In the genomic region with DNA sequence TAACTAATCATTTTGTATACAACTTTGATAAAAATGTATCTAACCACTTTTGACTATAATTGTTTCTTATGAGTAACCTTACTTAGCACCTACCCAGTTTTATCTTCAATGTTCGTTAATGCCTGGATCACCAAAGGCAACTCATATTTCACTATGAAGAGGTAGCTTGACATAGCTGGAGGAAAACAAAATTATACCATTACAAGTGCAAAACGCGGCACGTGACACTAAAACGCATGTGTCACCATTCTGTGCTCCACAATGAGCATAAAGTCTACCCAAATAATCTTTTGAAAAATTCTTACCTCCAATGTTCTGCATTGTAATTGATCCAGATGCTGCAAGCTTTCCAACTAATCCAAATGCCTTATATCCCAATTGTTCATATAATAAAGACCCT, we compare ENCODE assay signal across 8 cellular contexts. TPM values are rescaled to one million over a fixed set of nuclear protein-coding genes. Genes with fewer than 3 reads are reported as not detected.
DNase-seq lines count a peak whose midpoint lies in the region; ATAC-seq and TF ChIP-seq lines count a peak whose summit lies in the region.
"Had no signal": no experiment of that assay in that cellular context is flagged by ENCODE, and none has a peak within 500 bp of the region (broad histone marks: within the 10 kb centered on the region; RNA-seq: fewer than 3 reads in every experiment).

No MANE protein-coding gene starts in this region.

- peaks cover 93% of the 10 kb centered on the region for H3K36me3 ChIP-seq in GM23338 (ENCODE audit: insufficient read depth)
- H3K36me3 ChIP-seq in stomach = peaks cover 85 to 94% (median 94%) of the 10 kb centered on the region in 4 donors

- H3K4me1 ChIP-seq in GM23338 (ENCODE audit: insufficient read depth) (peaks cover 23% of the 10 kb centered on the region), stomach (peaks cover 63 to 89% (median 80%) of the 10 kb centered on the region in 4 donors)

- TF ChIP-seq CTCF in GM23338 (conservative IDR thresholded peaks at IDR 0.05; ENCODE audit: low read depth in 2 of 2) (no peak), foreskin fibroblast (IDR thresholded peaks at IDR 0.05; ENCODE audit: low read depth, low read length) (no peak), stomach (IDR thresholded peaks at IDR 0.05) (no peak)

- ATAC-seq in GM23338 = no peak
- ATAC-seq in activated CD8-positive, alpha-beta T cell treated with anti-CD3 and anti-CD28 coated beads, Interleukin-2, amount 10 ng/mL, durations not matched to agents 7 days and 5 days = no peak

- POLR2A ChIA-PET in activated CD8-positive, alpha-beta T cell treated with anti-CD3 and anti-CD28 coated beads, Interleukin-2, amount 10 ng/mL, durations not matched to agents 7 days and 5 days (lab: Charles Lee) = interaction anchor here (0.5 to 0.9 kb wide), 2 partner anchors 9 to 954 kb away, joined by 4 to 5 read pairs; no protein-coding TSS in a partner anchor

- peaks cover 100% of the 10 kb centered on the region for H3K36me3 Mint-ChIP-seq in GM23338 (ENCODE audit: low read depth)
- peaks cover 92% of the 10 kb centered on the region for H3K36me3 Mint-ChIP-seq in activated CD8-positive, alpha-beta T cell treated with anti-CD3 and anti-CD28 coated beads, Interleukin-2, amount 10 ng/mL, durations not matched to agents 7 days and 5 days (ENCODE audit: low read depth)

- peaks cover 6% of the 10 kb centered on the region; the same call in 1 of the 3 replicates for H3K9me3 Mint-ChIP-seq in GM23338
- no peaks in the 10 kb centered on the region for H3K9me3 Mint-ChIP-seq in activated CD8-positive, alpha-beta T cell treated with anti-CD3 and anti-CD28 coated beads, Interleukin-2, amount 10 ng/mL, durations not matched to agents 7 days and 5 days (ENCODE audit: insufficient read depth)

- no peak for TF ChIP-seq POLR2A in stomach (IDR thresholded peaks at IDR 0.05)

- H2AFZ ChIP-seq in GM23338 = no peak overlapping the region

- H3K27ac ChIP-seq in GM23338 (ENCODE audit: low read depth) (peak overlapping the region; percentile 35; the same call in 1 of the 2 replicates), stomach (peak overlapping the region in 4 of 5 donors; percentile 0 to 100 (median 99))

- DNase-seq in GM23338 (ENCODE audit: low spot score) (no peak), foreskin fibroblast (no peak), stomach (no peak), NCI-H146 (lab: John Stamatoyannopoulos, UW) (no peak), NCI-H2227 treated with DMSO at 0.1 percent for 48 hours (lab: John Stamatoyannopoulos, UW) (no peak)
- no peak for DNase-seq in activated CD8-positive, alpha-beta T cell treated with anti-CD3 and anti-CD28 coated beads, Interleukin-2, amount 10 ng/mL, durations not matched to agents 7 days and 5 days
- no peak for DNase-seq in stimulated activated CD8-positive, alpha-beta memory T cell treated with anti-CD3 and anti-CD28 coated beads, Interleukin-4, amount 100 ng/mL, for 48 hours
- DNase-seq: NCI-H1417 treated with DMSO at 0.1 percent for 48 hours had no signal

- H3K4me1 Mint-ChIP-seq in GM23338 = peaks cover 40% of the 10 kb centered on the region
- H3K4me1 Mint-ChIP-seq in activated CD8-positive, alpha-beta T cell treated with anti-CD3 and anti-CD28 coated beads, Interleukin-2, amount 10 ng/mL, durations not matched to agents 7 days and 5 days (ENCODE audit: low read depth) = peaks cover 81% of the 10 kb centered on the region

- H3K27me3 ChIP-seq in GM23338 (ENCODE audit: insufficient read depth) (no peaks in the 10 kb centered on the region), stomach (no peaks in the 10 kb centered on the region)

- H3K4me3 Mint-ChIP-seq in GM23338 = peak overlapping the region; percentile 59; the same call in 2 of the 3 replicates
- no peak overlapping the region for H3K4me3 Mint-ChIP-seq in activated CD8-positive, alpha-beta T cell treated with anti-CD3 and anti-CD28 coated beads, Interleukin-2, amount 10 ng/mL, durations not matched to agents 7 days and 5 days

- peak overlapping the region; percentile 91; the same call in 1 of the 2 replicates for H3K4me2 ChIP-seq in GM23338

- intact Hi-C loops in stomach (cut with DNase I; ENCODE audit: low total_unique reads) = no loop called here

- H3F3A ChIP-seq in GM23338 (replicated peaks; ENCODE audit: low read depth) = peaks cover 89% of the 10 kb centered on the region

- no peaks in the 10 kb centered on the region for H3K9me3 ChIP-seq in stomach

- H3K4me3 ChIP-seq in GM23338 (no peak overlapping the region), foreskin fibroblast (ENCODE audit: low read depth in 1 of 2, low read length in 2 of 2) (peak overlapping the region; percentile 84 to 95), stomach (peak overlapping the region in 3 of 4 donors; percentile 94 to 100 (median 98))

- 42 to 66% (median 52%) methylated on average over 5 of the region's 5 CpGs for WGBS in stomach, 5 donors

- TF ChIP-seq EP300 in stomach (IDR thresholded peaks at IDR 0.05) = no peak

- H3K27me3 Mint-ChIP-seq in GM23338 (ENCODE audit: insufficient read depth, low read depth, poor library complexity) = peaks cover 13% of the 10 kb centered on the region
- H3K27me3 Mint-ChIP-seq in activated CD8-positive, alpha-beta T cell treated with anti-CD3 and anti-CD28 coated beads, Interleukin-2, amount 10 ng/mL, durations not matched to agents 7 days and 5 days (ENCODE audit: low read depth) = peaks cover 2% of the 10 kb centered on the region

- H3K9me2 ChIP-seq in GM23338 (ENCODE audit: insufficient read depth) = no peaks in the 10 kb centered on the region

- no peak overlapping the region for H3K27ac Mint-ChIP-seq in GM23338
- peak overlapping the region; percentile 71 for H3K27ac Mint-ChIP-seq in activated CD8-positive, alpha-beta T cell treated with anti-CD3 and anti-CD28 coated beads, Interleukin-2, amount 10 ng/mL, durations not matched to agents 7 days and 5 days

- peaks cover 84% of the 10 kb centered on the region for H4K20me1 ChIP-seq in GM23338 (replicated peaks; ENCODE audit: insufficient read depth)

- CTCF ChIA-PET in activated CD8-positive, alpha-beta T cell treated with anti-CD3 and anti-CD28 coated beads, Interleukin-2, amount 10 ng/mL, durations not matched to agents 7 days and 5 days (lab: Charles Lee) = interaction anchor here (1.1 to 1.7 kb wide), 4 partner anchors 64 to 157 kb away, joined by 3 to 4 read pairs (median 4); no protein-coding TSS in a partner anchor

- peaks cover 70% of the 10 kb centered on the region for H3K79me2 ChIP-seq in GM23338 (replicated peaks; ENCODE audit: insufficient read depth)

TF ChIP-seq in GM23338, 12 proteins besides CTCF, POLR2A, EP300 and RAD21:
- TF ChIP-seq ZNF114 (CRISPR knock-in tag; IDR thresholded peaks at IDR 0.05) (no peak), POLR2AphosphoS5 (IDR thresholded peaks at IDR 0.05; ENCODE audit: low read depth) (no peak), EZH2 (IDR thresholded peaks at IDR 0.05; ENCODE audit: low read depth, unreplicated experiment) (no peak), ZNF331 (CRISPR knock-in tag; IDR thresholded peaks at IDR 0.05; ENCODE audit: low read depth) (no peak), JUNB (IDR thresholded peaks at IDR 0.05; ENCODE audit: unreplicated experiment) (no peak)

RNA-seq across cellular contexts. Expression of gene SLC38A2, which starts 5.8 kb away (rescaled TPM):
- total RNA-seq in GM23338 (2014; rRNA removed; shearing (Covaris generic)) = 665 and 718 TPM in 2 replicates
- polyA plus RNA-seq in GM23338 (2016; fragmentation: Nextera tagmentation; extraction: Ambion mirVana) (168 and 181 TPM in 2 replicates), stomach (10 to 100 TPM; 26.6 to 88.6 (median 27.2) TPM)
- 100 to 1,000 TPM; 194 to 200 TPM for total RNA-seq in activated CD8-positive, alpha-beta T cell treated with anti-CD3 and anti-CD28 coated beads, Interleukin-2, amount 10 ng/mL, durations not matched to agents 7 days and 5 days
- 100 to 1,000 TPM; 141 to 716 (median 250) TPM for total RNA-seq in stomach
